ENCODE assay signal across 10 cellular contexts in genomic region chr2:177419274-177419673, GRCh38. TPM values are rescaled to one million over a fixed set of nuclear protein-coding genes. Genes with fewer than 3 reads are reported as not detected.
DNase-seq lines count a peak whose midpoint lies in the region; ATAC-seq and TF ChIP-seq lines count a peak whose summit lies in the region.
"Had no signal": no experiment of that assay in that cellular context is flagged by ENCODE, and none has a peak within 500 bp of the region (broad histone marks: within the 10 kb centered on the region; RNA-seq: fewer than 3 reads in every experiment).

No MANE protein-coding gene starts in this region.

- intact Hi-C loops in Panc1 (cut with micrococcal nuclease; ENCODE audit: unreplicated experiment) = loop anchor here (5.0 kb wide), 2 partner anchors 257 to 303 kb away; no protein-coding TSS in a partner anchor

- no peak overlapping the region for H3K4me3 Mint-ChIP-seq in activated naive CD4-positive, alpha-beta T cell treated with anti-CD3 and anti-CD28 coated beads, Interleukin-2, amount 10 ng/mL, durations not matched to agents 7 days and 5 days

- CTCF ChIA-PET in activated naive CD4-positive, alpha-beta T cell treated with anti-CD3 and anti-CD28 coated beads, Interleukin-2, amount 10 ng/mL, durations not matched to agents 7 days and 5 days (lab: Charles Lee) = interaction anchor here (1.1 kb wide), 1 partner anchor 84 kb away, joined by 5 read pairs; no protein-coding TSS in a partner anchor
- CTCF ChIA-PET in Panc1 (lab: Charles Lee) = no interaction called here

- H3K27me3 Mint-ChIP-seq in activated naive CD4-positive, alpha-beta T cell treated with anti-CD3 and anti-CD28 coated beads, Interleukin-2, amount 10 ng/mL, durations not matched to agents 7 days and 5 days = no peaks in the 10 kb centered on the region

- no peak for ATAC-seq in Panc1
- no peak for ATAC-seq in HG03135 (IDR thresholded peaks at IDR 0.05; ENCODE audit: unreplicated experiment)
- no peak for ATAC-seq in HG02798 (IDR thresholded peaks at IDR 0.05; ENCODE audit: poor library complexity, unreplicated experiment)

- peaks cover 11% of the 10 kb centered on the region; the same call in 1 of the 2 replicates for H3K4me1 ChIP-seq in Panc1 (ENCODE audit: control insufficient read depth, insufficient read depth, low read length)
- peaks cover 14% of the 10 kb centered on the region for H3K4me1 ChIP-seq in skeletal muscle satellite cell (ENCODE audit: control insufficient read depth, insufficient read depth, low read length)

- H3K27me3 ChIP-seq in Panc1 (ENCODE audit: control insufficient read depth, insufficient read depth, low read length) = no peaks in the 10 kb centered on the region
- no peaks in the 10 kb centered on the region for H3K27me3 ChIP-seq in skeletal muscle satellite cell (ENCODE audit: control insufficient read depth, insufficient read depth, low read length)

- no peak for DNase-seq in activated naive CD4-positive, alpha-beta T cell treated with anti-CD3 and anti-CD28 coated beads, Interleukin-2, amount 10 ng/mL, durations not matched to agents 7 days and 5 days
- no peak for DNase-seq in activated naive CD4-positive, alpha-beta T cell treated with anti-CD3 and anti-CD28 coated beads, Interleukin-2, amount 50 U/mL, for 16 hours
- DNase-seq in Panc1 (ENCODE audit: low read depth, low spot score) = no peak
- DNase-seq in erythroblast (lab: John Stamatoyannopoulos, UW) = peak; percentile 34 to 55
- no peak for DNase-seq in epidermal melanocyte (ENCODE audit: insufficient read length, low spot score)
- DNase-seq: activated CD8-positive, alpha-beta memory T cell treated with anti-CD3 and anti-CD28 coated beads, Interleukin-2, amount 50 U/mL, for 4 hours had no signal

- H3K36me3 ChIP-seq in Panc1 (ENCODE audit: control insufficient read depth, insufficient read depth, low read length) (peaks cover 5% of the 10 kb centered on the region; the same call in 1 of the 2 replicates), skeletal muscle satellite cell (ENCODE audit: insufficient read depth, low read length) (peaks cover 2% of the 10 kb centered on the region)

- no peaks in the 10 kb centered on the region for H3K9me3 Mint-ChIP-seq in activated naive CD4-positive, alpha-beta T cell treated with anti-CD3 and anti-CD28 coated beads, Interleukin-2, amount 10 ng/mL, durations not matched to agents 7 days and 5 days

- H3K4me1 Mint-ChIP-seq in activated naive CD4-positive, alpha-beta T cell treated with anti-CD3 and anti-CD28 coated beads, Interleukin-2, amount 10 ng/mL, durations not matched to agents 7 days and 5 days = peaks cover 10% of the 10 kb centered on the region

- peaks cover 19% of the 10 kb centered on the region for H3K36me3 Mint-ChIP-seq in activated naive CD4-positive, alpha-beta T cell treated with anti-CD3 and anti-CD28 coated beads, Interleukin-2, amount 10 ng/mL, durations not matched to agents 7 days and 5 days

- H3K4me3 ChIP-seq in Panc1 (ENCODE audit: low read depth in 2 of 2, low read length in 2 of 2) (no peak overlapping the region), skeletal muscle satellite cell (ENCODE audit: low read length) (no peak overlapping the region)

- POLR2A ChIA-PET in Panc1 (lab: Charles Lee) = no interaction called here

- no peak overlapping the region for H3K9ac ChIP-seq in skeletal muscle satellite cell (ENCODE audit: low read depth, low read length)

- H3K27ac Mint-ChIP-seq in activated naive CD4-positive, alpha-beta T cell treated with anti-CD3 and anti-CD28 coated beads, Interleukin-2, amount 10 ng/mL, durations not matched to agents 7 days and 5 days = peak overlapping the region; percentile 24

- TF ChIP-seq POLR2A in erythroblast (IDR thresholded peaks at IDR 0.05; ENCODE audit: low read length) = no peak

- H3K9me3 ChIP-seq in Panc1 (ENCODE audit: control insufficient read depth, insufficient read depth, low read depth, low read length) (no peaks in the 10 kb centered on the region), skeletal muscle satellite cell (replicated peaks; ENCODE audit: low read length) (no peaks in the 10 kb centered on the region)

- TF ChIP-seq CTCF in Panc1 (IDR thresholded peaks at IDR 0.05) = no peak

- in situ Hi-C loops in Panc1 (cut with HindIII; ENCODE audit: low pct_unique_long_range_greater_than_20kb, low sequenced_read_pairs) = no loop called here

- no TSS peak for BruUV-seq in Panc1 (replicated peaks; lab: Mats Ljungman, UMichigan)

- peak overlapping the region; percentile 78; the same call in 1 of the 2 replicates for H3K27ac ChIP-seq in Panc1 (ENCODE audit: low read length)
- H3K27ac ChIP-seq: C4-2B had no signal

- peak overlapping the region; percentile 32 for H3K4me2 ChIP-seq in skeletal muscle satellite cell (ENCODE audit: low read length)

RNA-seq across cellular contexts. Expression of gene AGPS, which starts 26.7 kb away (rescaled TPM):
- total RNA-seq in Panc1 (2021; ENCODE audit: unreplicated experiment) = 68.7 TPM
- polyA plus RNA-seq in Panc1 (2012; ENCODE audit: insufficient read length) = 35.7 TPM
- 34.1 and 45.4 TPM in 2 replicates for total RNA-seq in skeletal muscle satellite cell (2012; rRNA removed)

Comparison
In these comparisons a context has a peak if more than half of its experiments do, and no peak if none do; other contexts are left out.
1. DNase-seq: peak in erythroblast (2 of 2); none in activated naive CD4-positive, alpha-beta T cell treated with anti-CD3 and anti-CD28 coated beads, Interleukin-2, amount 10 ng/mL, durations not matched to agents 7 days and 5 days (single experiment), activated naive CD4-positive, alpha-beta T cell treated with anti-CD3 and anti-CD28 coated beads, Interleukin-2, amount 50 U/mL, for 16 hours (single experiment), Panc1 (single experiment) and epidermal melanocyte (single experiment).